15 cellular contexts compared by ENCODE assay signal in the genomic region with DNA sequence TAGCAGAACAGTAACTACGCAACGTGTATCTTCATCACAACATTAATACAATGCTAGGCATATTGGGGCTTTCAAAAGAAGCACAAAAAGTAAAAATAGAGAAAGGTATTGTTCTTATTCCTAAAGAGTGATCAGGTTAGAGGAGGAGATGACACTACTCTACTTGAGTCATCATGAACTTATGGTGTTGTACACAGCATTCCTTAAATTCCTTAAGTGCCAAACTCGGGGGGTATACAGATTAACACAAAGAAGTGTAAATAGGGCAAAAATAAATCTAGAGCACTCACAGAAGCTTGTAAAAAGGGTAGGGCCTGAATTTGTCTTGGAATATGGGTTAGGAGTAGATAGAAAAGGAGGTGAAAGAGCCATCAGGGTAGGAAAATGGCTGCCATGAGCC.
DNase-seq lines count a peak whose midpoint lies in the region; ATAC-seq, FAIRE-seq and TF ChIP-seq lines count a peak whose summit lies in the region.
"Had no signal": no experiment of that assay in that cellular context is flagged by ENCODE, and none has a peak within 500 bp of the region (broad histone marks: within the 10 kb centered on the region; RNA-seq: fewer than 3 reads in every experiment).

No MANE protein-coding gene starts in this region.

- H3K4me1 ChIP-seq in RWPE2 (ENCODE audit: insufficient read depth, poor library complexity, severe bottlenecking) (no peaks in the 10 kb centered on the region), transverse colon (no peaks in the 10 kb centered on the region)
- H3K4me1 ChIP-seq: BLaER1 had no signal

- intact Hi-C loops in transverse colon (cut with DNase I; ENCODE audit: low total_unique reads) = no loop called here

- FAIRE-seq in urothelium cell line (lab: Jason Lieb, UNC) (peak; percentile 27), H54 (lab: Jason Lieb, UNC) (no peak)

- in situ Hi-C loops in transverse colon (cut with MboI; ENCODE audit: low pct_ligation_motif_present in 1 of 4, low pct_unique_long_range_greater_than_20kb in 1 of 4, low sequenced_read_pairs in 3 of 4) = no loop called here

- H3K27me3 ChIP-seq in RWPE2 (ENCODE audit: insufficient read depth, poor library complexity, severe bottlenecking) (peaks cover 32% of the 10 kb centered on the region), transverse colon (no peaks in the 10 kb centered on the region)
- H3K27me3 ChIP-seq: BLaER1 had no signal

- H3K36me3 ChIP-seq in RWPE2 (ENCODE audit: low read depth) = no peaks in the 10 kb centered on the region
- H3K36me3 ChIP-seq in transverse colon = no peaks in the 10 kb centered on the region
- H3K36me3 ChIP-seq: BLaER1 had no signal

- peak; percentile 70; the same call in 1 of the 3 replicates for ATAC-seq in RWPE2 (ENCODE audit: low read depth)
- ATAC-seq: CD8-positive, alpha-beta T cell; HCT116 had no signal

- TF ChIP-seq CTCF in RWPE2 (IDR thresholded peaks at IDR 0.05; ENCODE audit: poor library complexity, severe bottlenecking) (no peak), transverse colon (IDR thresholded peaks at IDR 0.05) (no peak)

- WGBS in transverse colon (ENCODE audit: low coverage in 1 of 2), 2 donors = 69 to 74% methylated on average over 3 of the region's 3 CpGs

- DNase-seq in ELR (ENCODE audit: low read depth) (peak; percentile 20), RWPE2 (ENCODE audit: low spot score) (no peak), glomerular visceral epithelial cell (ENCODE audit: extremely low spot score) (peak; percentile 61), urothelium cell line (ENCODE audit: low spot score) (peak; percentile 73), transverse colon (no peak), H54 (ENCODE audit: insufficient read length, low spot score) (no peak)
- no peak for DNase-seq in activated CD8-positive, alpha-beta memory T cell treated with anti-CD3 and anti-CD28 coated beads, Interleukin-2, amount 50 U/mL, for 48 hours
- DNase-seq: CD8-positive, alpha-beta T cell; NCI-H1436 treated with DMSO at 0.1 percent for 48 hours; NCI-H2029 treated with DMSO at 0.1 percent for 48 hours; NCI-H510A; NCI-H82; SHP77 had no signal

- TF ChIP-seq POLR2A in transverse colon (IDR thresholded peaks at IDR 0.05) (no peak), H54 (IDR thresholded peaks at IDR 0.05; ENCODE audit: low read depth, low read length) (no peak)

- TF ChIP-seq EP300 in transverse colon (IDR thresholded peaks at IDR 0.05; ENCODE audit: low read depth) = no peak

- H3K9me3 ChIP-seq in RWPE2 (ENCODE audit: severe bottlenecking) (no peaks in the 10 kb centered on the region), transverse colon (no peaks in the 10 kb centered on the region)
- H3K9me3 ChIP-seq: BLaER1 had no signal

- no peak overlapping the region for H3K4me3 ChIP-seq in RWPE2 (ENCODE audit: severe bottlenecking)
- no peak overlapping the region for H3K4me3 ChIP-seq in transverse colon
- H3K4me3 ChIP-seq: BLaER1 had no signal

- H3K27ac ChIP-seq in RWPE2 (ENCODE audit: poor library complexity, severe bottlenecking) (no peak overlapping the region), transverse colon (no peak overlapping the region)
- H3K27ac ChIP-seq: BLaER1 had no signal

Comparison
In these comparisons a context has a peak if more than half of its experiments do, and no peak if none do; other contexts are left out.
1. DNase-seq: peak in ELR (single experiment), glomerular visceral epithelial cell (single experiment) and urothelium cell line (single experiment); none in RWPE2 (single experiment), activated CD8-positive, alpha-beta memory T cell treated with anti-CD3 and anti-CD28 coated beads, Interleukin-2, amount 50 U/mL, for 48 hours (single experiment), transverse colon (single experiment) and H54 (single experiment).